Comparison of ENCODE assay signal across 14 cellular contexts in the genomic region with DNA sequence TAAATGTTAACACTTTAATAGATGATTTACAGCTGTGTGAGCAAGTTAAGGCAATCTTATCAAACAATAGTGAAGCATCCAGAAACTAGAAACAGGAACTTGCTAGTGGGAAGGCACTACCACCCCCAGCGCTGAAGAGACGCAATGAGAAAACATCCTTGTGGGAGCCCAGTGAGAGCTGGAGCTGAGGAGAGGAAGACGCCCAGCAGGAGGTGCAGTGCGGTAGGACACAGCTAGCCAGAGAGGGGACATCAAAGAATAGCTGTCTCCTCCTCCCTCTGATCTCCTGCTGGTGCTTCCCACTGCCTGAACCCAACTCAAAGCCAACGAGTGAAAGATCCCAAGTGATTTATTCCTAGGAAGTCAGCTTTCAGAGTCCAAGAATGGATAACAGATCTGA.
A peak's percentile ranks its signal among the peaks of the same experiment; 100 is the strongest.
DNase-seq lines count a peak whose midpoint lies in the region; FAIRE-seq and TF ChIP-seq lines count a peak whose summit lies in the region.
"Had no signal": no experiment of that assay in that cellular context is flagged by ENCODE, and none has a peak within 500 bp of the region (broad histone marks: within the 10 kb centered on the region; RNA-seq: fewer than 3 reads in every experiment).

No MANE protein-coding gene starts in this region.

- intact Hi-C loops in testis (cut with DNase I; ENCODE audit: low total_unique reads): no loop called here

- DNase-seq in AG04449 (ENCODE audit: low read depth, low spot score): no peak
- DNase-seq in H4 (ENCODE audit: low spot score): peak; percentile 18
- peak; percentile 31 for DNase-seq in SW480 (ENCODE audit: low spot score)
- DNase-seq in iPS DF 4.7 (ENCODE audit: extremely low read depth, low spot score): peak; percentile 44
- DNase-seq in HTR-8/SVneo (ENCODE audit: insufficient read length, low spot score): no peak
- DNase-seq in AML-193 (lab: John Stamatoyannopoulos, UW): no peak
- no peak for DNase-seq in testis
- DNase-seq in GF-D8 (lab: John Stamatoyannopoulos, UW): no peak
- DNase-seq: activated naive CD4-positive, alpha-beta T cell treated with anti-CD3 and anti-CD28 coated beads for 36 hours; CD4-positive, alpha-beta memory T cell; nucleus accumbens had no signal

- H3K4me3 ChIP-seq in AG04449 (ENCODE audit: low read depth, low read length) (no peak overlapping the region), testis (no peak overlapping the region)

- H3K4me1 ChIP-seq in testis: no peaks in the 10 kb centered on the region

- H3K27ac ChIP-seq in testis: no peak overlapping the region

- WGBS in testis, 2 donors: 49 to 56% methylated on average over 5 of the region's 5 CpGs

- no peaks in the 10 kb centered on the region for H3K36me3 ChIP-seq in testis (ENCODE audit: low read depth, missing control alignments)

- H3K27me3 ChIP-seq in testis: no peaks in the 10 kb centered on the region

- TF ChIP-seq POLR2A in testis (IDR thresholded peaks at IDR 0.05): no peak

- CTCF ChIA-PET in AG04449 (lab: Yijun Ruan, JAX): interaction anchor here (0.6 to 1.4 kb wide), 3 partner anchors 9 to 361 kb away, joined by 3 to 4 read pairs (median 3); no protein-coding TSS in a partner anchor

- TF ChIP-seq CTCF in AG04449 (IDR thresholded peaks at IDR 0.05; ENCODE audit: insufficient read depth, low read length, missing control alignments): peak; percentile 47
- TF ChIP-seq CTCF in testis (IDR thresholded peaks at IDR 0.05): no peak

- no peak for FAIRE-seq in HTR-8/SVneo (lab: Jason Lieb, UNC)
- FAIRE-seq: endometrium, GM12891, islet of Langerhans had no signal

- H3K9me3 ChIP-seq in testis: no peaks in the 10 kb centered on the region

- POLR2A ChIA-PET in AG04449 (lab: Yijun Ruan, JAX): no interaction called here

Comparison
In these comparisons a context has a peak if more than half of its experiments do, and no peak if none do; other contexts are left out.
1. DNase-seq: peak in H4 (single experiment), SW480 (single experiment) and iPS DF 4.7 (single experiment); none in AG04449 (single experiment), HTR-8/SVneo (single experiment), AML-193 (0 of 2), testis (single experiment) and GF-D8 (single experiment).